Comparison of ENCODE assay signal across 33 cellular contexts in the genomic region with DNA sequence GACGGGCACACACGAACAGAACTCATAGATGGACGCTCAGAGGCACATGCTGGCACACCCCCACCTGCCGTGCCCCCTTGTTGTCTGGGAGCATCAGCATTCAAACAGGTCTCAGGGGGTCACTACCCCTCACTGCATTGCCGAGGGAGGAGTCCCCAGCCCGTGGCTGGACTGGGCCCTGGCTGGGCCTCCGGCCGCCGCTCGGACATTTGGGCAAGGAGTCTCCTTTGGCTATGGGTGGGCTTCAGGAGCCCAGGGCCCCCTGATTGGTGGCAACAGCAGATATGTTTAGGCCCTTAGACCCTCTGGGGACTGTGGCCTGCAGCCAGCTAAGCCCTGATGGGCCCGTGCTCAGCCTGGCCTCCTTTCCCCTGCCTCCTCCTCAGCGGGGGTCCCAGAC. TPM values are rescaled to one million over a fixed set of nuclear protein-coding genes. Genes with fewer than 3 reads are reported as not detected.
"Had no signal": no experiment of that assay in that cellular context is flagged by ENCODE, and none has a peak within 500 bp of the region (broad histone marks: within the 10 kb centered on the region; RNA-seq: fewer than 3 reads in every experiment).

No MANE protein-coding gene starts in this region.

- H3K9me3 ChIP-seq: gastrocnemius medialis, heart left ventricle, left lung, mucosa of descending colon, ovary, psoas muscle, sigmoid colon, stomach, thoracic aorta, transverse colon, upper lobe of right lung, uterus had no signal

- DNase-seq: cortex of kidney; effector CD4-positive, alpha-beta T cell; gastrocnemius medialis; left cardiac atrium; left lung; mesenchymal stem cell; mucosa of descending colon; naive B cell; nucleus accumbens; ovary; posterior cingulate gyrus; psoas muscle; right cardiac atrium; sigmoid colon; stimulated activated CD4-positive, alpha-beta T cell treated with anti-CD3 and anti-CD28 coated beads, Interleukin-2, amount 100 ng/mL, for 24 hours; stimulated activated CD4-positive, alpha-beta T cell treated with anti-CD3 and anti-CD28 coated beads, Interleukin-4, amount 100 ng/mL, for 24 hours; stimulated activated naive CD4-positive, alpha-beta T cell treated with Interleukin-2 at 50 U/mL for 16 hours; stomach; transverse colon; upper lobe of right lung; uterus had no signal

- H3K36me3 Mint-ChIP-seq: naive B cell; natural killer cell treated with Interleukin-12 subunit alpha and Interleukin-12 subunit beta and Interleukin-15 and Interleukin-18, amount 100 ng/mL, for 72 hours; stimulated activated effector memory CD8-positive, alpha-beta T cell treated with anti-CD3 and anti-CD28 coated beads, Interleukin-12 subunit alpha, Interleukin-12 subunit beta, amount 100 ng/mL, for 72 hours had no signal

- H3K9me3 Mint-ChIP-seq: mesothelial cell of epicardium; naive B cell; natural killer cell treated with Interleukin-12 subunit alpha and Interleukin-12 subunit beta and Interleukin-15 and Interleukin-18, amount 100 ng/mL, for 72 hours; stimulated activated effector memory CD8-positive, alpha-beta T cell treated with anti-CD3 and anti-CD28 coated beads, Interleukin-12 subunit alpha, Interleukin-12 subunit beta, amount 100 ng/mL, for 72 hours had no signal

- H3K36me3 ChIP-seq: gastrocnemius medialis, heart left ventricle, left lung, neural progenitor cell, ovary, sigmoid colon, stomach, thoracic aorta, transverse colon, upper lobe of right lung, uterus had no signal

- ATAC-seq: esophagus mucosa; left lung; mucosa of descending colon; natural killer cell treated with Interleukin-12 subunit alpha and Interleukin-12 subunit beta and Interleukin-15 and Interleukin-18, amount 100 ng/mL, for 72 hours; stimulated activated effector memory CD8-positive, alpha-beta T cell treated with anti-CD3 and anti-CD28 coated beads, Interleukin-12 subunit alpha, Interleukin-12 subunit beta, amount 100 ng/mL, for 72 hours; upper lobe of right lung had no signal

- H3K9ac ChIP-seq: neural progenitor cell had no signal

- H3K27me3 ChIP-seq: gastrocnemius medialis, heart left ventricle, hepatocyte, left lung, ovary, sigmoid colon, stomach, transverse colon, upper lobe of right lung, uterus had no signal

- H3K27ac Mint-ChIP-seq: mesothelial cell of epicardium; naive B cell; natural killer cell treated with Interleukin-12 subunit alpha and Interleukin-12 subunit beta and Interleukin-15 and Interleukin-18, amount 100 ng/mL, for 72 hours; stimulated activated effector memory CD8-positive, alpha-beta T cell treated with anti-CD3 and anti-CD28 coated beads, Interleukin-12 subunit alpha, Interleukin-12 subunit beta, amount 100 ng/mL, for 72 hours had no signal

- H3K4me1 ChIP-seq: stomach, transverse colon, upper lobe of right lung had no signal

- H3K4me3 ChIP-seq: gastrocnemius medialis, heart left ventricle, hepatocyte, left lung, mucosa of descending colon, neural progenitor cell, ovary, psoas muscle, sigmoid colon, stomach, thoracic aorta, transverse colon, upper lobe of right lung, uterus had no signal

- H2AFZ ChIP-seq: hepatocyte, neural progenitor cell had no signal

- H3K4me2 ChIP-seq: hepatocyte had no signal

- H3K27ac ChIP-seq: epithelial cell of prostate, gastrocnemius medialis, heart left ventricle, hepatocyte, left lung, neural progenitor cell, ovary, psoas muscle, sigmoid colon, stomach, thoracic aorta, transverse colon, upper lobe of right lung, uterus had no signal

RNA-seq across cellular contexts. Expression of gene FLRT1, which starts 41.9 kb away (rescaled TPM):
- total RNA-seq: dermis microvascular lymphatic vessel endothelial cell; esophagus mucosa; gastrocnemius medialis; glomerular endothelial cell; lung microvascular endothelial cell; natural killer cell treated with Interleukin-12 subunit alpha and Interleukin-12 subunit beta and Interleukin-15 and Interleukin-18, amount 100 ng/mL, for 72 hours; upper lobe of right lung had no signal
